8 cellular contexts compared by ENCODE assay signal in the genomic region with DNA sequence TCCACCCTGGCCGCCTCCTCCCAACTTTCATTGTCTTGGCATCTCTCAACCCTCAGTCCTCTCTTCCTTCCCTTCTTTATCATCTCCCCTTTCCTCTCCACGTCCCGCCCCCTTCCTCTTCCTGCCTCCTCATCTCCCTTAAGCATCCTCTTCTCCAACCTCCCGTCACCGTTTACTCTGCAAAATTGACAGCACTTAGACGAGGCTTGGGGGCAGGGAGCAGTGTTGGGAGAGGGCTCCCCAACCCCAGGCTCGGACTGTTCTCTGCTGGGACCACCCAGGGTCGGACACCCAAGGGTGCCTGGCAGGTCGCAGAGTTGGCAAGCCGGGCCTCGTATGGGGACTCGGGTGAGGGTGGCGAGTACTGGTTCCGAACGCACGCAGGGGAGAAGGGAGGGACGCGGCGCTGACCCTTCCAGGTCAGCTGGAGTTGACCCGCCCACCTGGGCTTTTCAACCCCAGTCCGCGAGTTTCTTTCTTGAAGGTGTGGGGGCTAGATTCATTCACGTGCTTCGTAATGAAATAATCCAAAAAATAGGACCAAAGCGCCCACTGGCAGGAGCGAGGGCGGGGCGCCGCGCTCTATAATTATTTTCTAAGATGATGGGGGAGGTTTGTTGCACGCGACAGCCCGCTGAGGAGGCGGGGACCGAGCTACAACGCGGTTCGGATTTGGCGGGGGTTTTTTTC. TPM values are rescaled to one million over a fixed set of nuclear protein-coding genes. Genes with fewer than 3 reads are reported as not detected.
A peak's percentile ranks its signal among the peaks of the same experiment; 100 is the strongest.
DNase-seq lines count a peak whose midpoint lies in the region; ATAC-seq and TF ChIP-seq lines count a peak whose summit lies in the region.

No MANE protein-coding gene starts in this region.

- H3K9me3 Mint-ChIP-seq in T-cell: no peaks in the 10 kb centered on the region

- H3K4me1 ChIP-seq in muscle layer of colon (ENCODE audit: insufficient read depth, low read length) (peaks cover 60% of the 10 kb centered on the region), urinary bladder (ENCODE audit: insufficient read depth) (no peaks in the 10 kb centered on the region)

- H3K4me3 ChIP-seq in dorsolateral prefrontal cortex (peak overlapping the region; percentile 64 to 97 (median 84)), muscle layer of colon (ENCODE audit: low read depth in 1 of 2, low read length in 2 of 2) (peak overlapping the region; percentile 29 to 53), urinary bladder (ENCODE audit: low read depth, low read length) (peak overlapping the region; percentile 32)

- H3K27me3 Mint-ChIP-seq in T-cell: peaks cover 0 to 2% of the 10 kb centered on the region in 2 donors

- intact Hi-C loops in dorsolateral prefrontal cortex (cut with DNase I): loop anchor here in 1 of 2 donors (5.0 to 10.0 kb wide), 3 partner anchors 47 to 180 kb away; partner anchors contain the start of genes CDIPT, HIRIP3, INO80E and TAOK2

- CTCF ChIA-PET in T-cell (lab: Charles Lee): interaction anchor here (0.6 to 3.7 kb wide), 18 partner anchors 7 to 371 kb away, joined by 3 to 42 read pairs (median 4); partner anchors contain the start of genes C16orf54 (in 1 of the 2), HIRIP3 (in 1 of the 2), KIF22 (in 1 of the 2) and QPRT (in 1 of the 2)

- TF ChIP-seq CTCF in dorsolateral prefrontal cortex (IDR thresholded peaks at IDR 0.05 in 54 of 56, conservative IDR thresholded peaks at IDR 0.05 in 2 of 56; ENCODE audit: low read depth in 1 of 56, partially characterized antibody in 56 of 56) (no peak), GM13976 (IDR thresholded peaks at IDR 0.05; ENCODE audit: borderline replicate concordance, control extremely low read depth, extremely low read depth, insufficient read depth, missing control alignments) (no peak)

- POLR2A ChIA-PET in T-cell (lab: Charles Lee): interaction anchor here in 1 of 2 donors (0.5 to 1.1 kb wide), 6 partner anchors 7 to 113 kb away, joined by 3 to 12 read pairs (median 4); partner anchors contain the start of gene KIF22

- WGBS in urinary bladder: 6% methylated on average over 39 of the region's 39 CpGs

- H3K36me3 ChIP-seq in muscle layer of colon (ENCODE audit: insufficient read depth, low read length) (peaks cover 21% of the 10 kb centered on the region), urinary bladder (ENCODE audit: insufficient read depth) (no peaks in the 10 kb centered on the region)

- DNase-seq in NCI-H82 (lab: John Stamatoyannopoulos, UW) (peak; percentile 73), NCI-H82 treated with DMSO at 0.1 percent for 48 hours (lab: John Stamatoyannopoulos, UW; ENCODE audit: unreplicated experiment) (no peak), T-cell (peak in 9 of 34 experiments; percentile 11 to 60 (median 45)), dorsolateral prefrontal cortex (no peak), GM13976 (ENCODE audit: low spot score) (no peak)

- H3K9ac ChIP-seq in muscle layer of colon (ENCODE audit: low read length): no peak overlapping the region

- H3K36me3 Mint-ChIP-seq in T-cell: peaks cover 16% of the 10 kb centered on the region

- no peaks in the 10 kb centered on the region for H3K9me3 ChIP-seq in muscle layer of colon (ENCODE audit: low read length)

- H3K27ac Mint-ChIP-seq in T-cell: peak overlapping the region; percentile 96 to 97

- H3K27me3 ChIP-seq in dorsolateral prefrontal cortex (no peaks in the 10 kb centered on the region), muscle layer of colon (ENCODE audit: control insufficient read depth in 1 of 2, insufficient read depth in 2 of 2, low read length in 2 of 2) (no peaks in the 10 kb centered on the region)

- H3K27ac ChIP-seq in dorsolateral prefrontal cortex (peak overlapping the region in 58 of 59 donors; percentile 49 to 99 (median 97)), muscle layer of colon (ENCODE audit: low read depth, low read length) (peak overlapping the region; percentile 81), urinary bladder (ENCODE audit: low read depth) (peak overlapping the region; percentile 63)

- H3K4me1 Mint-ChIP-seq in T-cell: peaks cover 62 to 81% (median 68%) of the 10 kb centered on the region in 3 donors

- peak overlapping the region; percentile 89 to 94 (median 94) for H3K4me3 Mint-ChIP-seq in T-cell

- in situ Hi-C loops in GM13976 (cut with MboI; ENCODE audit: low sequenced_read_pairs, unreplicated experiment): no loop called here

- peak in 1 of 4 experiments; percentile 19 for ATAC-seq in T-cell (replicated peaks in 1 of 4)
- no peak for ATAC-seq in GM21381 (IDR thresholded peaks at IDR 0.05; ENCODE audit: unreplicated experiment)

RNA-seq across cellular contexts. Expression of gene PAGR1, which starts 0.8 kb away (rescaled TPM):
- total RNA-seq in T-cell (10 to 100 TPM; 16.0 to 47.2 (median 40.6) TPM), dorsolateral prefrontal cortex (10 to 100 TPM; 16.6 to 44.6 (median 24.7) TPM), urinary bladder (14.1 TPM)
- polyA plus RNA-seq in urinary bladder: 27.1 TPM

RNA-seq across cellular contexts. Expression of gene PRRT2, which starts 3.2 kb away (rescaled TPM):
- total RNA-seq in T-cell (1 to 10 TPM; 2.4 to 7.9 (median 4.4) TPM), dorsolateral prefrontal cortex (100 to 1,000 TPM in 117 of 120 experiments, 10 to 100 TPM in 3; 59.4 to 245 (median 169) TPM), urinary bladder (7.9 TPM)
- polyA plus RNA-seq in urinary bladder: 8.2 TPM

RNA-seq across cellular contexts. Expression of gene MVP, which starts 5.1 kb away (rescaled TPM):
- 100 to 1,000 TPM; 140 to 173 (median 158) TPM for total RNA-seq in T-cell
- total RNA-seq in dorsolateral prefrontal cortex: 10 to 100 TPM; 16.4 to 85.7 (median 36.1) TPM
- total RNA-seq in urinary bladder: 42.7 TPM
- 143 TPM for polyA plus RNA-seq in urinary bladder

RNA-seq across cellular contexts. Expression of gene MAZ, which starts 8.8 kb away (rescaled TPM):
- total RNA-seq in T-cell (100 to 1,000 TPM; 240 to 326 (median 305) TPM), dorsolateral prefrontal cortex (100 to 1,000 TPM; 133 to 275 (median 174) TPM), urinary bladder (136 TPM)
- polyA plus RNA-seq in urinary bladder: 171 TPM

RNA-seq across cellular contexts. Expression of gene KIF22, which starts 24.6 kb away (rescaled TPM):
- total RNA-seq in T-cell (10 to 100 TPM; 84.1 to 95.2 (median 84.9) TPM), dorsolateral prefrontal cortex (10 to 100 TPM; 10.5 to 31.6 (median 21.6) TPM), urinary bladder (37.0 TPM)
- 27.0 TPM for polyA plus RNA-seq in urinary bladder

Comparison
In these comparisons a context has a peak if more than half of its experiments do, and no peak if none do; other contexts are left out.
1. H3K4me3 ChIP-seq: peak in every context shown above with its lines; median percentile 84 in dorsolateral prefrontal cortex; 41 in muscle layer of colon; 32 in urinary bladder.